In genomic region chr2:206232287-206233035, GRCh38 we compare ENCODE assay signal across 12 cellular contexts. TPM values are rescaled to one million over a fixed set of nuclear protein-coding genes. Genes with fewer than 3 reads are reported as not detected.
DNase-seq lines count a peak whose midpoint lies in the region; ATAC-seq, FAIRE-seq and TF ChIP-seq lines count a peak whose summit lies in the region.
"Had no signal": no experiment of that assay in that cellular context is flagged by ENCODE, and none has a peak within 500 bp of the region (broad histone marks: within the 10 kb centered on the region; RNA-seq: fewer than 3 reads in every experiment).

No MANE protein-coding gene starts in this region.

- H3K4me3 Mint-ChIP-seq in GM23338 (no peak overlapping the region), nephron (no peak overlapping the region)
- H3K4me3 Mint-ChIP-seq: CD4-positive, alpha-beta T cell had no signal

- H3K4me2 ChIP-seq in GM23338: peak overlapping the region; percentile 19; the same call in 1 of the 2 replicates
- H3K4me2 ChIP-seq in GM12878 (ENCODE audit: control insufficient read depth, insufficient read depth): no peak overlapping the region

- no peaks in the 10 kb centered on the region for H3F3A ChIP-seq in GM23338 (replicated peaks; ENCODE audit: low read depth)

- H3K9me2 ChIP-seq in GM23338 (ENCODE audit: insufficient read depth): no peaks in the 10 kb centered on the region

- intact Hi-C loops in GM12878 (cut with micrococcal nuclease; ENCODE audit: unreplicated experiment): no loop called here
- intact Hi-C loops in tibial artery (cut with DNase I; ENCODE audit: low total_unique reads): no loop called here

- H3K36me3 ChIP-seq in GM23338 (ENCODE audit: insufficient read depth) (no peaks in the 10 kb centered on the region), GM12878 (ENCODE audit: control insufficient read depth in 2 of 2, insufficient read depth in 2 of 2, low read length in 1 of 2) (no peaks in the 10 kb centered on the region), tibial artery (no peaks in the 10 kb centered on the region)
- H3K36me3 ChIP-seq: cardiac muscle cell had no signal

- H3K36me3 Mint-ChIP-seq in GM23338 (ENCODE audit: low read depth) (no peaks in the 10 kb centered on the region), nephron (ENCODE audit: low read depth) (no peaks in the 10 kb centered on the region)

- H2AFZ ChIP-seq in GM23338 (peak overlapping the region; percentile 5; the same call in 1 of the 2 replicates), GM12878 (ENCODE audit: control insufficient read depth, low read depth, low read length) (no peak overlapping the region)

- H4K20me1 ChIP-seq in GM23338 (replicated peaks; ENCODE audit: insufficient read depth) (no peaks in the 10 kb centered on the region), GM12878 (ENCODE audit: control insufficient read depth, insufficient read depth) (no peaks in the 10 kb centered on the region)

- CTCF ChIA-PET in GM12878 (lab: Yijun Ruan, JAX): no interaction called here

- peak; percentile 52 for DNase-seq in GM23338 (ENCODE audit: low spot score)
- peak; percentile 36 for DNase-seq in NCI-H146 treated with DMSO at 0.1 percent for 48 hours (lab: John Stamatoyannopoulos, UW; ENCODE audit: unreplicated experiment)
- no peak for DNase-seq in GM12878 (ENCODE audit: low read depth, low spot score)
- DNase-seq in activated CD4-positive, alpha-beta T cell treated with anti-CD3 and anti-CD28 coated beads, Interleukin-2, amount 50 U/mL, for 48 hours: no peak
- DNase-seq in tibial artery: no peak
- DNase-seq: activated CD4-positive, CD25-positive, alpha-beta regulatory T cell treated with anti-CD3 and anti-CD28 coated beads, Interleukin-2, amount 50 U/mL, for 72 hours; activated effector memory CD4-positive, alpha-beta T cell treated with Interleukin-2 at 50 U/mL for 16 hours; CD4-positive, alpha-beta T cell had no signal

- RAD21 ChIA-PET in GM12878 (lab: Charles Lee; ENCODE audit: unreplicated experiment): interaction anchor here (0.5 to 1.5 kb wide), 3 partner anchors 9 to 66 kb away, joined by 3 to 4 read pairs (median 3); no protein-coding TSS in a partner anchor

- no peak for TF ChIP-seq RAD21 in GM12878 (IDR thresholded peaks at IDR 0.05; ENCODE audit: insufficient read depth, low read depth, low read length)

- no peaks in the 10 kb centered on the region; the same call in 2 of the 3 replicates for H3K9me3 ChIP-seq in GM12878 (replicated peaks; ENCODE audit: control insufficient read depth, insufficient read depth, low read length)
- H3K9me3 ChIP-seq in tibial artery: no peaks in the 10 kb centered on the region

- FAIRE-seq in GM12878 (lab: Jason Lieb, UNC): no peak

- H3K27ac ChIP-seq in GM23338 (ENCODE audit: low read depth) (no peak overlapping the region), GM12878 (ENCODE audit: control insufficient read depth, insufficient read depth) (no peak overlapping the region), tibial artery (no peak overlapping the region)

- H3K4me3 ChIP-seq in GM23338 (no peak overlapping the region), GM12878 (no peak overlapping the region), tibial artery (no peak overlapping the region)
- H3K4me3 ChIP-seq: cardiac muscle cell had no signal

- H3K9ac ChIP-seq in GM12878 (ENCODE audit: control insufficient read depth, insufficient read depth, low read length): no peak overlapping the region

- H3K27me3 Mint-ChIP-seq in GM23338 (ENCODE audit: insufficient read depth, low read depth, poor library complexity) (peaks cover 6% of the 10 kb centered on the region), nephron (ENCODE audit: low read depth) (peaks cover 3% of the 10 kb centered on the region)

- H3K27ac Mint-ChIP-seq in GM23338: no peak overlapping the region
- H3K27ac Mint-ChIP-seq in nephron: peak overlapping the region in 2 of 3 experiments; percentile 1 to 10
- H3K27ac Mint-ChIP-seq: CD4-positive, alpha-beta T cell had no signal

- SMC1A ChIA-PET in GM12878 (lab: Charles Lee; ENCODE audit: uncharacterized antibody, unreplicated experiment): interaction anchor here (0.7 to 1.4 kb wide), 4 partner anchors 12 to 67 kb away, joined by 3 to 6 read pairs (median 3); no protein-coding TSS in a partner anchor

- H3K4me1 Mint-ChIP-seq in GM23338 (peaks cover 23% of the 10 kb centered on the region), nephron (peaks cover 5% of the 10 kb centered on the region)

- H3K79me2 ChIP-seq in GM23338 (replicated peaks; ENCODE audit: insufficient read depth): no peaks in the 10 kb centered on the region
- H3K79me2 ChIP-seq in GM12878 (ENCODE audit: control insufficient read depth, insufficient read depth, low read length): no peaks in the 10 kb centered on the region

- in situ Hi-C loops in GM12878 (cut with MboI): no loop called here

- ATAC-seq in GM23338 (peak; percentile 16; the same call in 2 of the 3 replicates), GM12878 (0 out of 3 replicates have a peak, but pooled peaks have one; percentile 17), GM18868 (IDR thresholded peaks at IDR 0.05; ENCODE audit: unreplicated experiment) (no peak), HG02588 (IDR thresholded peaks at IDR 0.05; ENCODE audit: unreplicated experiment) (no peak)

- no peak for TF ChIP-seq EP300 in GM12878 (IDR thresholded peaks at IDR 0.05; ENCODE audit: borderline replicate concordance in 1 of 2, control insufficient read depth in 1 of 2, low read depth in 2 of 2, low read length in 2 of 2)

- TF ChIP-seq CTCF in GM23338 (conservative IDR thresholded peaks at IDR 0.05; ENCODE audit: low read depth in 2 of 2) (0 out of 4 replicates have a peak, but pooled peaks of 1 of the 2 experiments have one; percentile 7), GM12878 (IDR thresholded peaks at IDR 0.05 in 2 of 3, conservative IDR thresholded peaks at IDR 0.05 in 1 of 3; ENCODE audit: control insufficient read depth in 2 of 3, extremely low read depth in 1 of 3, insufficient read depth in 1 of 3, low read depth in 3 of 3, low read length in 3 of 3) (no peak), nephron (IDR thresholded peaks at IDR 0.05; ENCODE audit: unreplicated experiment in 3 of 3) (no peak), tibial artery (IDR thresholded peaks at IDR 0.05) (no peak)

- H3K27me3 ChIP-seq in GM23338 (ENCODE audit: insufficient read depth): no peaks in the 10 kb centered on the region
- no peaks in the 10 kb centered on the region; a peak in 1 of 4 replicates for H3K27me3 ChIP-seq in GM12878 (replicated peaks in 1 of 2; ENCODE audit: control insufficient read depth in 2 of 2, insufficient read depth in 2 of 2, low read length in 1 of 2)
- H3K27me3 ChIP-seq in tibial artery: no peaks in the 10 kb centered on the region
- H3K27me3 ChIP-seq: cardiac muscle cell had no signal

- POLR2A ChIA-PET in GM12878 (lab: Charles Lee): no interaction called here

- BruUV-seq in GM12878 (replicated peaks; lab: Mats Ljungman, UMichigan): no TSS peak

- peaks cover 24% of the 10 kb centered on the region for H3K4me1 ChIP-seq in GM23338 (ENCODE audit: insufficient read depth)
- no peaks in the 10 kb centered on the region for H3K4me1 ChIP-seq in GM12878 (ENCODE audit: control insufficient read depth, insufficient read depth, low read length)
- no peaks in the 10 kb centered on the region for H3K4me1 ChIP-seq in tibial artery

- peaks cover 14% of the 10 kb centered on the region for H3K9me3 Mint-ChIP-seq in GM23338
- peaks cover 6% of the 10 kb centered on the region for H3K9me3 Mint-ChIP-seq in nephron
- H3K9me3 Mint-ChIP-seq: CD4-positive, alpha-beta T cell had no signal

- WGBS in GM12878 (ENCODE audit: insufficient coverage, insufficient replicate concordance, low lambda C conversion rate, missing lambda C conversion rate): 43% methylated on average over 7 of the region's 7 CpGs

- TF ChIP-seq POLR2A in GM12878 (IDR thresholded peaks at IDR 0.05; ENCODE audit: low read depth, low read length): no peak

TF ChIP-seq in GM23338, 12 proteins besides CTCF, POLR2A, EP300 and RAD21 (continues in another document):
- TF ChIP-seq JUNB (IDR thresholded peaks at IDR 0.05; ENCODE audit: unreplicated experiment) (no peak), EZH2phosphoT487 (IDR thresholded peaks at IDR 0.05; ENCODE audit: unreplicated experiment) (no peak), ZNF331 (CRISPR knock-in tag; IDR thresholded peaks at IDR 0.05; ENCODE audit: low read depth) (no peak)

TF ChIP-seq in GM12878, 131 proteins besides CTCF, POLR2A, EP300 and RAD21:
- no peak for TF ChIP-seq E2F4 (IDR thresholded peaks at IDR 0.05; ENCODE audit: low read depth, low read length)
- peak; percentile 68; the same call in 1 of the 2 replicates for TF ChIP-seq BMI1 (IDR thresholded peaks at IDR 0.05; ENCODE audit: borderline replicate concordance)

RNA-seq across cellular contexts. Expression of gene ZDBF2, which starts 42.0 kb away (rescaled TPM):
- 35.6 and 41.1 TPM in 2 replicates for total RNA-seq in GM23338 (2014; rRNA removed; shearing (Covaris generic))
- polyA plus RNA-seq in GM23338 (2016; fragmentation: Nextera tagmentation; extraction: Ambion mirVana) (7.5 and 7.6 TPM in 2 replicates), GM12878 (2011; rRNA removed) (21.1 and 35.2 TPM in 2 replicates), GM12878 (2014; fragmentation: Illumina TruSeq; extraction: Trizol) (5.2 and 5.8 TPM in 2 replicates), GM12878 (2014; fragmentation: Nextera tagmentation; extraction: Ambion mirVana) (under 1 TPM; 0.60 to 0.68 TPM), GM12878 (2014; rRNA removed) (2.2 and 3.0 TPM in 2 replicates), GM12878 (2016; fragmentation: Nextera tagmentation; extraction: Ambion mirVana) (1 to 10 TPM; 2.5 to 3.9 TPM)
- 215 and 218 TPM in 2 replicates for total RNA-seq in GM12878 (2013; cell fraction: nucleolus; rRNA removed)
- total RNA-seq in GM12878 (2014; rRNA removed) (4.6 and 6.5 TPM in 2 replicates), GM12878 (2014; rRNA removed; fragmentation: Illumina TruSeq; extraction: Trizol) (7.7 and 7.8 TPM in 2 replicates), GM12878 (2021) (5.9 and 7.3 TPM in 2 replicates)
- 5.3 TPM for polyA plus RNA-seq in GM12878 (2011; ENCODE audit: low read depth)
- 3.2 and 4.1 TPM in 2 replicates for polyA plus RNA-seq in GM12878 (2011; cell fraction: cytosol; rRNA removed)
- polyA plus RNA-seq in GM12878 (2011; cell fraction: nucleus; rRNA removed): 47.5 and 48.8 TPM in 2 replicates
- 6.4 and 10.5 TPM in 2 replicates for polyA plus RNA-seq in GM12878 (2012)
- 25.4 and 58.5 TPM in 2 replicates for polyA minus RNA-seq in GM12878 (2011; rRNA and poly(A)+ RNA removed)
- 7.9 and 9.4 TPM in 2 replicates for polyA minus RNA-seq in GM12878 (2011; cell fraction: cytosol; rRNA and poly(A)+ RNA removed)
- polyA minus RNA-seq in GM12878 (2011; cell fraction: nucleus; rRNA and poly(A)+ RNA removed): 31.4 and 32.5 TPM in 2 replicates

Comparison
In these comparisons a context has a peak if more than half of its experiments do, and no peak if none do; other contexts are left out.
1. ATAC-seq: peak in GM23338 (single experiment) and GM12878 (single experiment); none in GM18868 (single experiment) and HG02588 (single experiment).
2. DNase-seq: peak in GM23338 (single experiment) and NCI-H146 treated with DMSO at 0.1 percent for 48 hours (single experiment); none in GM12878 (single experiment), activated CD4-positive, alpha-beta T cell treated with anti-CD3 and anti-CD28 coated beads, Interleukin-2, amount 50 U/mL, for 48 hours (0 of 2) and tibial artery (0 of 2).